In genomic region chr21:36235058-36235582, GRCh38 we compare ENCODE assay signal across 1 cellular context.
TF ChIP-seq lines count a peak whose summit lies in the region.

No MANE protein-coding gene starts in this region.

TF ChIP-seq in HCT116, 20 proteins besides CTCF, POLR2A, EP300 and RAD21 (continued from another document):
- TF ChIP-seq REST (IDR thresholded peaks at IDR 0.05; ENCODE audit: low read depth) (no peak), CBX3 (IDR thresholded peaks at IDR 0.05; ENCODE audit: low read depth) (no peak), ZBTB33 (IDR thresholded peaks at IDR 0.05; ENCODE audit: extremely low read depth, insufficient replicate concordance, low read length) (no peak), ZNF274 (IDR thresholded peaks at IDR 0.05; ENCODE audit: low read depth, low read length) (no peak), MAX (IDR thresholded peaks at IDR 0.05) (no peak)
TF ChIP-seq in HCT116: peak in this region for 0.
